8 cellular contexts compared by ENCODE assay signal in genomic region chr9:4366649-4367330, GRCh38.
DNase-seq lines count a peak whose midpoint lies in the region; ATAC-seq and TF ChIP-seq lines count a peak whose summit lies in the region.

No MANE protein-coding gene starts in this region.

- H3K9me3 ChIP-seq in naive thymus-derived CD4-positive, alpha-beta T cell (ENCODE audit: control insufficient read depth in 2 of 3, low read length in 3 of 3): no peaks in the 10 kb centered on the region

- TF ChIP-seq CTCF in WI38 (IDR thresholded peaks at IDR 0.05; ENCODE audit: low read depth, low read length) (peak; percentile 66), epithelial cell of esophagus (IDR thresholded peaks at IDR 0.05; ENCODE audit: insufficient read depth, low read depth, low read length, missing control alignments) (peak; percentile 92)

- H3K27ac ChIP-seq in naive thymus-derived CD4-positive, alpha-beta T cell (ENCODE audit: low read depth, low read length): no peak overlapping the region

- H3K9me3 Mint-ChIP-seq in activated CD4-positive, alpha-beta T cell treated with anti-CD3 and anti-CD28 coated beads for 36 hours (ENCODE audit: low read depth): no peaks in the 10 kb centered on the region
- no peaks in the 10 kb centered on the region for H3K9me3 Mint-ChIP-seq in naive thymus-derived CD4-positive, alpha-beta T cell

- no peaks in the 10 kb centered on the region for H3K36me3 Mint-ChIP-seq in activated CD4-positive, alpha-beta T cell treated with anti-CD3 and anti-CD28 coated beads for 36 hours (ENCODE audit: low read depth)
- no peaks in the 10 kb centered on the region for H3K36me3 Mint-ChIP-seq in naive thymus-derived CD4-positive, alpha-beta T cell

- H3K4me1 Mint-ChIP-seq in activated CD4-positive, alpha-beta T cell treated with anti-CD3 and anti-CD28 coated beads for 36 hours: peaks cover 12% of the 10 kb centered on the region
- peaks cover 0 to 1% (median 0%) of the 10 kb centered on the region in 7 donors for H3K4me1 Mint-ChIP-seq in naive thymus-derived CD4-positive, alpha-beta T cell

- H3K27me3 ChIP-seq in naive thymus-derived CD4-positive, alpha-beta T cell (ENCODE audit: control insufficient read depth in 2 of 2, insufficient read depth in 2 of 2, low read length in 2 of 2): no peaks in the 10 kb centered on the region

- CTCF ChIA-PET in activated CD4-positive, alpha-beta T cell treated with anti-CD3 and anti-CD28 coated beads for 36 hours (lab: Charles Lee): interaction anchor here (0.7 to 4.8 kb wide), 28 partner anchors 9 to 926 kb away, joined by 3 to 96 read pairs (median 3); no protein-coding TSS in a partner anchor
- CTCF ChIA-PET in naive thymus-derived CD4-positive, alpha-beta T cell (lab: Charles Lee): interaction anchor here (0.6 to 3.2 kb wide), 7 partner anchors 19 to 635 kb away, joined by 3 to 21 read pairs (median 3); no protein-coding TSS in a partner anchor

- H3K4me3 Mint-ChIP-seq in activated CD4-positive, alpha-beta T cell treated with anti-CD3 and anti-CD28 coated beads for 36 hours: no peak overlapping the region
- no peak overlapping the region for H3K4me3 Mint-ChIP-seq in naive thymus-derived CD4-positive, alpha-beta T cell

- no peak for ATAC-seq in activated CD4-positive, alpha-beta T cell treated with anti-CD3 and anti-CD28 coated beads for 36 hours
- no peak for ATAC-seq in naive thymus-derived CD4-positive, alpha-beta T cell
- ATAC-seq in HG02885 (IDR thresholded peaks at IDR 0.05; ENCODE audit: poor library complexity, unreplicated experiment) (no peak), HG03469 (IDR thresholded peaks at IDR 0.05; ENCODE audit: unreplicated experiment) (no peak)

- no peaks in the 10 kb centered on the region for H3K4me1 ChIP-seq in naive thymus-derived CD4-positive, alpha-beta T cell (ENCODE audit: control insufficient read depth in 2 of 2, insufficient read depth in 2 of 2, low read length in 2 of 2)

- H3K27me3 Mint-ChIP-seq in activated CD4-positive, alpha-beta T cell treated with anti-CD3 and anti-CD28 coated beads for 36 hours: peaks cover 5% of the 10 kb centered on the region
- peaks cover 0 to 8% (median 0%) of the 10 kb centered on the region in 5 donors for H3K27me3 Mint-ChIP-seq in naive thymus-derived CD4-positive, alpha-beta T cell

- POLR2A ChIA-PET in activated CD4-positive, alpha-beta T cell treated with anti-CD3 and anti-CD28 coated beads for 36 hours (lab: Charles Lee): no interaction called here
- POLR2A ChIA-PET in naive thymus-derived CD4-positive, alpha-beta T cell (lab: Charles Lee): interaction anchor here (0.6 kb wide), 1 partner anchor 628 kb away, joined by 4 read pairs; no protein-coding TSS in a partner anchor

- intact Hi-C loops in activated CD4-positive, alpha-beta T cell treated with anti-CD3 and anti-CD28 coated beads for 36 hours (cut with DNase I, micrococcal nuclease): loop anchor here (1.0 to 10.0 kb wide), 7 partner anchors 27 to 1509 kb away; no protein-coding TSS in a partner anchor
- intact Hi-C loops in naive thymus-derived CD4-positive, alpha-beta T cell (cut with micrococcal nuclease): loop anchor here (1.0 to 10.0 kb wide), 8 partner anchors 51 to 1509 kb away; no protein-coding TSS in a partner anchor

- no peaks in the 10 kb centered on the region for H3K36me3 ChIP-seq in naive thymus-derived CD4-positive, alpha-beta T cell (ENCODE audit: control insufficient read depth in 2 of 3, insufficient read depth in 3 of 3, low read length in 3 of 3)

- DNase-seq in activated CD4-positive, alpha-beta T cell treated with anti-CD3 and anti-CD28 coated beads for 36 hours: peak; percentile 53
- DNase-seq in activated CD4-positive, alpha-beta T cell treated with anti-CD3 and anti-CD28 coated beads for 1 hour: no peak
- peak; percentile 80 for DNase-seq in NCI-H1105 treated with DMSO at 0.1 percent for 48 hours (lab: John Stamatoyannopoulos, UW)
- peak; percentile 68 for DNase-seq in epithelial cell of esophagus (ENCODE audit: low read depth)
- peak in 5 of 9 donors; percentile 11 to 37 (median 23) for DNase-seq in naive thymus-derived CD4-positive, alpha-beta T cell

- no peak overlapping the region for H3K27ac Mint-ChIP-seq in activated CD4-positive, alpha-beta T cell treated with anti-CD3 and anti-CD28 coated beads for 36 hours
- H3K27ac Mint-ChIP-seq in naive thymus-derived CD4-positive, alpha-beta T cell: no peak overlapping the region

- H3K4me3 ChIP-seq in WI38 (ENCODE audit: low read depth, low read length) (no peak overlapping the region), epithelial cell of esophagus (ENCODE audit: low read length) (no peak overlapping the region)
- H3K4me3 ChIP-seq in naive thymus-derived CD4-positive, alpha-beta T cell (ENCODE audit: low read length): no peak overlapping the region
